Comparison of ENCODE assay signal across 1 cellular context in genomic region chr15:89490550-89491315, GRCh38.
TF ChIP-seq lines count a peak whose summit lies in the region.

No MANE protein-coding gene starts in this region.

TF ChIP-seq in HepG2, 621 proteins besides CTCF, POLR2A, EP300 and RAD21:
- TF ChIP-seq IRF9 (CRISPR knock-in tag; IDR thresholded peaks at IDR 0.05; ENCODE audit: borderline replicate concordance), result no peak
- TF ChIP-seq HES4 (CRISPR knock-in tag; IDR thresholded peaks at IDR 0.05; ENCODE audit: borderline replicate concordance), result no peak
- TF ChIP-seq ZNF468 (CRISPR knock-in tag; IDR thresholded peaks at IDR 0.05), result no peak
- no peak for TF ChIP-seq BRF2 (CRISPR knock-in tag; IDR thresholded peaks at IDR 0.05)
- TF ChIP-seq CCDC6 (CRISPR knock-in tag; IDR thresholded peaks at IDR 0.05), result no peak
- TF ChIP-seq ZFP36L1 (CRISPR knock-in tag; IDR thresholded peaks at IDR 0.05), result no peak
- no peak for TF ChIP-seq REPIN1 (CRISPR knock-in tag; IDR thresholded peaks at IDR 0.05; ENCODE audit: borderline replicate concordance, low read depth)
- TF ChIP-seq ELF4 (CRISPR knock-in tag; IDR thresholded peaks at IDR 0.05; ENCODE audit: borderline replicate concordance), result no peak
- no peak for TF ChIP-seq SNAPC4 (CRISPR knock-in tag; IDR thresholded peaks at IDR 0.05)
- no peak for TF ChIP-seq ZNF746 (CRISPR knock-in tag; IDR thresholded peaks at IDR 0.05)
- TF ChIP-seq ZBED4 (CRISPR knock-in tag; IDR thresholded peaks at IDR 0.05; ENCODE audit: borderline replicate concordance), result no peak
- TF ChIP-seq CREBL2 (CRISPR knock-in tag; IDR thresholded peaks at IDR 0.05; ENCODE audit: borderline replicate concordance), result no peak
- no peak for TF ChIP-seq AHR (CRISPR knock-in tag; IDR thresholded peaks at IDR 0.05)
- no peak for TF ChIP-seq CAMTA2 (CRISPR knock-in tag; IDR thresholded peaks at IDR 0.05; ENCODE audit: borderline replicate concordance)
- no peak for TF ChIP-seq TFE3 (CRISPR knock-in tag; IDR thresholded peaks at IDR 0.05)
- TF ChIP-seq FOXA1 (IDR thresholded peaks at IDR 0.05), result no peak
- TF ChIP-seq FOXA1 (CRISPR knock-in tag; IDR thresholded peaks at IDR 0.05), result no peak
- TF ChIP-seq ZNF792 (CRISPR knock-in tag; IDR thresholded peaks at IDR 0.05), result no peak
- TF ChIP-seq FOXC1 (CRISPR knock-in tag; IDR thresholded peaks at IDR 0.05; ENCODE audit: borderline replicate concordance), result no peak
- no peak for TF ChIP-seq TCF7 (IDR thresholded peaks at IDR 0.05; ENCODE audit: low read depth)
- TF ChIP-seq ADNP (CRISPR knock-in tag; IDR thresholded peaks at IDR 0.05), result no peak
